ENCODE assay signal across 9 cellular contexts in the genomic region with DNA sequence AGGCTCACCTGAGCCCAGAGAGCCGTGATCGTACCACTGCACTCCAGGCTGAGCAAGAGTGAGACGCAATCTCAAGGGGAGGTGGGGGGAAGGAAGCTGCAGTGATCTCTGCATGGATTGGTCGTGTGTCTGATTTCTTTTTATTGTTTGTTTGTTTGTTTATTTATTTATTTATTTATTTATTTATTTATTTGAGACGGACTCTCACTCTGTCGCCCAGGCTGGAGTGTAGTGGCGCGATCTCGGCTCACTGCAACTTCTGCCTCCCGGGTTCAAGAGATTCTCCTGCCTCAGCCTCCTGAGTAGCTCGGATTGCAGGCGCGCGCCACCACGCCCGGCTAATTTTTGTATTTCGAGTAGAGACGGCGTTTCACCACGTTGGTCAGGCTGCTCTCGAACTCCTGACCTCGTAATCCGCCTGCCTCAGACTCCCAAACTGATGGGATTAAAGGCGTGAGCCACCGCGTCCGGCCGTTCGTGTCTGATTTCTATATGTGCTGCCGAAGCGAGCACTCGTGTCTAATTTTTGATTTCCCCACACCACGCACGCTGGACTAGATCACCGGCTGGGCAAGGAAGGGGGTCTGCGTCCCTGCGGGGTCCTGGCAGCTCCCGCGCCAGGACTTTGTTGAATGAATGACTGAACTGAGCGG. TPM values are rescaled to one million over a fixed set of nuclear protein-coding genes. Genes with fewer than 3 reads are reported as not detected.
A peak's percentile ranks its signal among the peaks of the same experiment; 100 is the strongest.
DNase-seq lines count a peak whose midpoint lies in the region; ATAC-seq and TF ChIP-seq lines count a peak whose summit lies in the region.
"Had no signal": no experiment of that assay in that cellular context is flagged by ENCODE, and none has a peak within 500 bp of the region (broad histone marks: within the 10 kb centered on the region; RNA-seq: fewer than 3 reads in every experiment).

No MANE protein-coding gene starts in this region.

- peaks cover 11% of the 10 kb centered on the region for H3K36me3 Mint-ChIP-seq in progenitor cell of endocrine pancreas (ENCODE audit: insufficient read depth)

- H3K9me3 Mint-ChIP-seq in progenitor cell of endocrine pancreas (ENCODE audit: low read depth): no peaks in the 10 kb centered on the region

- CTCF ChIA-PET in Panc1 (lab: Charles Lee): interaction anchor here (0.6 to 1.2 kb wide), 3 partner anchors 9 to 16 kb away, joined by 3 to 5 read pairs (median 3); no protein-coding TSS in a partner anchor

- peak overlapping the region; percentile 99 for H3K27ac Mint-ChIP-seq in progenitor cell of endocrine pancreas

- peaks cover 4% of the 10 kb centered on the region; the same call in 1 of the 2 replicates for H3K4me1 ChIP-seq in ES-I3 (ENCODE audit: insufficient read depth, low read length)
- H3K4me1 ChIP-seq in Panc1 (ENCODE audit: control insufficient read depth, insufficient read depth, low read length): peaks cover 16% of the 10 kb centered on the region
- H3K4me1 ChIP-seq in esophagus muscularis mucosa: peaks cover 44 to 62% (median 58%) of the 10 kb centered on the region in 4 donors

- H3K27me3 ChIP-seq in Panc1 (ENCODE audit: control insufficient read depth, insufficient read depth, low read length): no peaks in the 10 kb centered on the region
- H3K27me3 ChIP-seq in esophagus muscularis mucosa: peaks cover 0 to 35% (median 20%) of the 10 kb centered on the region in 4 donors

- BruUV-seq in Panc1 (replicated peaks; lab: Mats Ljungman, UMichigan): no TSS peak

- POLR2A ChIA-PET in Panc1 (lab: Charles Lee): interaction anchor here (0.6 kb wide), 1 partner anchor 1133 kb away, joined by 10 read pairs; no protein-coding TSS in a partner anchor

- no peak for ATAC-seq in Panc1
- ATAC-seq in GM19397 (IDR thresholded peaks at IDR 0.05; ENCODE audit: unreplicated experiment): no peak
- ATAC-seq in HG03280 (IDR thresholded peaks at IDR 0.05; ENCODE audit: unreplicated experiment): no peak

- no peaks in the 10 kb centered on the region for H3K9me3 ChIP-seq in ES-I3 (ENCODE audit: control insufficient read depth, insufficient read depth, low read length)
- no peaks in the 10 kb centered on the region for H3K9me3 ChIP-seq in Panc1 (ENCODE audit: control insufficient read depth, insufficient read depth, low read depth, low read length)
- no peaks in the 10 kb centered on the region for H3K9me3 ChIP-seq in esophagus muscularis mucosa

- peak overlapping the region; percentile 91 for H3K4me3 Mint-ChIP-seq in progenitor cell of endocrine pancreas (ENCODE audit: low read depth)

- in situ Hi-C loops in Panc1 (cut with HindIII; ENCODE audit: low pct_unique_long_range_greater_than_20kb, low sequenced_read_pairs): no loop called here

- H3K27me3 Mint-ChIP-seq in progenitor cell of endocrine pancreas: no peaks in the 10 kb centered on the region

- TF ChIP-seq EP300 in esophagus muscularis mucosa (IDR thresholded peaks at IDR 0.05): no peak

- no peak for TF ChIP-seq POLR2A in esophagus muscularis mucosa (IDR thresholded peaks at IDR 0.05; ENCODE audit: low read depth)

- 55% methylated on average over 22 of the region's 40 CpGs for WGBS in esophagus muscularis mucosa

- no peak for DNase-seq in Panc1 (ENCODE audit: low read depth, low spot score)
- no peak for DNase-seq in esophagus muscularis mucosa (ENCODE audit: extremely low spot score)
- no peak for DNase-seq in progenitor cell of endocrine pancreas (ENCODE audit: low spot score, unreplicated experiment)
- no peak for DNase-seq in activated CD8-positive, alpha-beta memory T cell treated with anti-CD3 and anti-CD28 coated beads, Interleukin-2, amount 50 U/mL, for 4 hours
- DNase-seq in NCI-H446 (lab: John Stamatoyannopoulos, UW): no peak

- H3K27ac ChIP-seq in Panc1 (ENCODE audit: low read length) (peak overlapping the region; percentile 85), esophagus muscularis mucosa (replicated peaks in 1 of 4) (peak overlapping the region; percentile 96 to 99 (median 98))

- H3K36me3 ChIP-seq in ES-I3 (ENCODE audit: insufficient read depth, low read length) (peaks cover 8% of the 10 kb centered on the region; the same call in 1 of the 2 replicates), Panc1 (ENCODE audit: control insufficient read depth, insufficient read depth, low read length) (peaks cover 9% of the 10 kb centered on the region), esophagus muscularis mucosa (peaks cover 0 to 4% (median 0%) of the 10 kb centered on the region in 4 donors)

- intact Hi-C loops in Panc1 (cut with micrococcal nuclease; ENCODE audit: unreplicated experiment) (no loop called here), esophagus muscularis mucosa (cut with DNase I) (no loop called here)

- H3K9ac ChIP-seq in ES-I3 (ENCODE audit: low read depth, low read length): peak overlapping the region; percentile 62; the same call in 1 of the 2 replicates

- H3K4me1 Mint-ChIP-seq in progenitor cell of endocrine pancreas (ENCODE audit: low read depth): peaks cover 51% of the 10 kb centered on the region

- no peak for TF ChIP-seq CTCF in Panc1 (IDR thresholded peaks at IDR 0.05)
- TF ChIP-seq CTCF in esophagus muscularis mucosa (IDR thresholded peaks at IDR 0.05): no peak
- no peak for TF ChIP-seq CTCF in progenitor cell of endocrine pancreas (IDR thresholded peaks at IDR 0.05; ENCODE audit: unreplicated experiment)

- peak overlapping the region; percentile 94 to 95 for H3K4me3 ChIP-seq in Panc1 (ENCODE audit: low read depth in 2 of 2, low read length in 2 of 2)
- peak overlapping the region; percentile 66 to 86 (median 74) for H3K4me3 ChIP-seq in esophagus muscularis mucosa

RNA-seq across cellular contexts. Expression of gene TNFRSF12A, which starts 0.4 kb away (rescaled TPM):
- total RNA-seq in Panc1 (2021; ENCODE audit: unreplicated experiment) (156 TPM), esophagus muscularis mucosa (100 to 1,000 TPM in 1 of 4 donors, 10 to 100 TPM in 3; 20.9 to 140 (median 57.5) TPM), progenitor cell of endocrine pancreas (44.3 and 57.4 TPM in 2 replicates)
- polyA plus RNA-seq in Panc1 (2012; ENCODE audit: insufficient read length): 172 TPM

RNA-seq across cellular contexts. Expression of gene CLDN6, which starts 1.7 kb away (rescaled TPM):
- total RNA-seq in Panc1 (2021; ENCODE audit: unreplicated experiment) (1.2 TPM), esophagus muscularis mucosa (not detected), progenitor cell of endocrine pancreas (563 and 578 TPM in 2 replicates)
- 1.1 TPM for polyA plus RNA-seq in Panc1 (2012; ENCODE audit: insufficient read length)
- total RNA-seq: T-helper 1 cell treated with Interleukin-12 subunit alpha and Interleukin-12 subunit beta and Interleukin-4 antibody, amounts not matched to agents 30 ng/mL and 1 ng/mL, for 36 hours had no signal

RNA-seq across cellular contexts. Expression of gene HCFC1R1, which starts 4.0 kb away (rescaled TPM):
- total RNA-seq in Panc1 (2021; ENCODE audit: unreplicated experiment): 67.3 TPM
- polyA plus RNA-seq in Panc1 (2012; ENCODE audit: insufficient read length): 179 TPM
- total RNA-seq in esophagus muscularis mucosa: 100 to 1,000 TPM in 2 of 4 donors, 10 to 100 TPM in 2; 28.8 to 134 (median 72.2) TPM
- total RNA-seq in progenitor cell of endocrine pancreas: 22.4 and 25.3 TPM in 2 replicates

RNA-seq across cellular contexts. Expression of gene THOC6, which starts 4.1 kb away (rescaled TPM):
- 56.7 TPM for total RNA-seq in Panc1 (2021; ENCODE audit: unreplicated experiment)
- polyA plus RNA-seq in Panc1 (2012; ENCODE audit: insufficient read length): 65.2 TPM
- total RNA-seq in esophagus muscularis mucosa: 10 to 100 TPM; 14.1 to 27.9 (median 23.0) TPM
- 44.1 and 47.4 TPM in 2 replicates for total RNA-seq in progenitor cell of endocrine pancreas

RNA-seq across cellular contexts. Expression of gene CLDN9, which starts 7.0 kb away (rescaled TPM):
- total RNA-seq in Panc1 (2021; ENCODE audit: unreplicated experiment): 1.6 TPM
- polyA plus RNA-seq in Panc1 (2012; ENCODE audit: insufficient read length): 1.3 TPM
- total RNA-seq in esophagus muscularis mucosa: under 1 TPM in 3 of 4 donors, not detected in 1; 0.17 to 0.42 (median 0.32) TPM
- total RNA-seq in progenitor cell of endocrine pancreas: 2.2 and 2.9 TPM in 2 replicates

Comparison
In these comparisons a context has a peak if more than half of its experiments do, and no peak if none do; other contexts are left out.
1. RNA of gene CLDN6, which starts 1.7 kb away (total RNA-seq): 563 to 578 TPM in progenitor cell of endocrine pancreas; 1.2 TPM in Panc1 (single experiment) and not detected in esophagus muscularis mucosa; every median in the first group is over 100 times any median in the second.